Comparison of ENCODE assay signal across 1 cellular context in genomic region chr5:69042500-69042899, GRCh38.
TF ChIP-seq lines count a peak whose summit lies in the region.

No MANE protein-coding gene starts in this region.

TF ChIP-seq in WTC11, 78 proteins besides CTCF, POLR2A, EP300 and RAD21 (continued from another document):
- TF ChIP-seq AFF4 (CRISPR knock-in tag; IDR thresholded peaks at IDR 0.05; ENCODE audit: borderline replicate concordance): no peak
- TF ChIP-seq HMGXB4 (CRISPR knock-in tag; IDR thresholded peaks at IDR 0.05): no peak
- TF ChIP-seq MLX (CRISPR knock-in tag; IDR thresholded peaks at IDR 0.05): no peak
- TF ChIP-seq E2F5 (CRISPR knock-in tag; IDR thresholded peaks at IDR 0.05): no peak
- no peak for TF ChIP-seq OVOL2 (CRISPR knock-in tag; IDR thresholded peaks at IDR 0.05; ENCODE audit: borderline replicate concordance)
- TF ChIP-seq CDX4 (CRISPR knock-in tag; IDR thresholded peaks at IDR 0.05; ENCODE audit: borderline replicate concordance): no peak
- no peak for TF ChIP-seq PREB (CRISPR knock-in tag; IDR thresholded peaks at IDR 0.05; ENCODE audit: borderline replicate concordance)
- TF ChIP-seq GRHL2 (CRISPR knock-in tag; IDR thresholded peaks at IDR 0.05; ENCODE audit: insufficient replicate concordance, severe bottlenecking): no peak
- TF ChIP-seq AR (CRISPR knock-in tag; IDR thresholded peaks at IDR 0.05): no peak
- TF ChIP-seq ERG (CRISPR knock-in tag; IDR thresholded peaks at IDR 0.05): no peak
- TF ChIP-seq SP1 (CRISPR knock-in tag; conservative IDR thresholded peaks at IDR 0.05): no peak
